19 cellular contexts compared by ENCODE assay signal in the genomic region with DNA sequence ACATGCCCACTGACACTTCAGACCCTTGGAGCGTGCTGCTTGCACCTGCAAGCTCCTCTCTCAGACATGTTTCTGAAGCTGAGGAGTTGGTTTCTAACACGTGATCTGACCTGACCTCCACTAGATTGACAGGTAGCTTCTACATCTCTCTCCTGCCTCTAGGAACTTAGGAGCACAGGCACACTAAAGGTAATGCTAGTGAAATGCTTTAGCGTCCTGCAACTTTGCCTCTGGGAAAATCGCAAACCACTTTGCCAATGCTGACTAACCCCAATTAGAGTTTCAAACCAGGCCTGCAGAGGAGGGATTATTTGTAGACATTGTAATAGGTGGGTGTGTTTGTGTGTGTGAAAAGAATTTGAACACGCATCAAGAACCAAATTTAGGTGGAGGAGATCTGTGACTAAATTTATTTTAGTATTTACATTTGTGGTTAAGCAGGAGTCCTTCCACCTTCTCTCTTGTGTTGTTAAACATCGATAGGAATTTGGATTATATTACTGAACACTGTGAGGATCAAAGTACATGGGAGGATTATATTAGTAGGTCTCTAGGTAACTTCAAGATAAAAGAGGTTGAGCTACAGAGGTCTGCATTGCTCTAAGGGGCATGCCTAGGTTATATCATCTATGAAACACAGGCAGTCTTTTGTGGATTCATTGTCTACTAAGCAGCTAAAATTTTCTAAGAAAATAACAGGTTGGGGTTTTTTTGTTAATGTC. TPM values are rescaled to one million over a fixed set of nuclear protein-coding genes. Genes with fewer than 3 reads are reported as not detected.
DNase-seq lines count a peak whose midpoint lies in the region; ATAC-seq and TF ChIP-seq lines count a peak whose summit lies in the region.
"Had no signal": no experiment of that assay in that cellular context is flagged by ENCODE, and none has a peak within 500 bp of the region (broad histone marks: within the 10 kb centered on the region; RNA-seq: fewer than 3 reads in every experiment).

No MANE protein-coding gene starts in this region.

- H3K79me1 ChIP-seq in mesenchymal stem cell (replicated peaks; ENCODE audit: low read length, poor library complexity, severe bottlenecking) = peaks cover 24% of the 10 kb centered on the region

- DNase-seq in mesenchymal stem cell (no peak), NCI-H2171 (lab: John Stamatoyannopoulos, UW) (no peak)
- DNase-seq: activated CD4-positive, alpha-beta T cell treated with anti-CD3 and anti-CD28 coated beads, Interleukin-2, amount 10 ng/mL, durations not matched to agents 7 days and 5 days; activated naive CD4-positive, alpha-beta T cell treated with Interleukin-2 at 50 U/mL for 16 hours; body of pancreas; Caco-2; EL; NCI-H187; NCI-H510A; nephron progenitor cell; stimulated activated CD4-positive, alpha-beta T cell treated with anti-CD3 and anti-CD28 coated beads, Interleukin-12 subunit alpha, Interleukin-12 subunit beta, amount 100 ng/mL, for 4 hours; SW 1271 had no signal

- H4K20me1 ChIP-seq in OCI-LY3 (ENCODE audit: insufficient read depth, low read length) = no peaks in the 10 kb centered on the region

- peak overlapping the region; percentile 20 for H3K4me2 ChIP-seq in OCI-LY3 (ENCODE audit: low read length)
- no peak overlapping the region for H3K4me2 ChIP-seq in mesenchymal stem cell (ENCODE audit: low read length, poor library complexity, severe bottlenecking)

- no peak overlapping the region for H2BK120ac ChIP-seq in mesenchymal stem cell (ENCODE audit: low read depth, low read length)

- no peaks in the 10 kb centered on the region for H3K36me3 ChIP-seq in OCI-LY3 (replicated peaks; ENCODE audit: low read depth, low read length)
- peaks cover 0 to 3% of the 10 kb centered on the region in 2 experiments for H3K36me3 ChIP-seq in mesenchymal stem cell (ENCODE audit: control insufficient read depth in 1 of 2, insufficient read depth in 2 of 2, low read depth in 1 of 2, low read length in 2 of 2)
- H3K36me3 ChIP-seq: thoracic aorta had no signal

- no peak overlapping the region for H4K8ac ChIP-seq in mesenchymal stem cell (ENCODE audit: low read length)

- no peak overlapping the region for H2BK5ac ChIP-seq in mesenchymal stem cell (ENCODE audit: low read depth, low read length, poor library complexity, severe bottlenecking)

- no peaks in the 10 kb centered on the region for H3K9me3 ChIP-seq in OCI-LY3 (ENCODE audit: insufficient read depth, low read length)
- H3K9me3 ChIP-seq in mesenchymal stem cell (ENCODE audit: control insufficient read depth, low read length) = no peaks in the 10 kb centered on the region
- H3K9me3 ChIP-seq: body of pancreas, Caco-2, thoracic aorta had no signal

- no peak overlapping the region for H3K14ac ChIP-seq in mesenchymal stem cell (ENCODE audit: low read length in 2 of 2)

- no peak overlapping the region for H3K23ac ChIP-seq in mesenchymal stem cell (ENCODE audit: low read length in 2 of 2)

- ATAC-seq in GM18868 (IDR thresholded peaks at IDR 0.05; ENCODE audit: unreplicated experiment) (peak; percentile 39), HG02798 (IDR thresholded peaks at IDR 0.05; ENCODE audit: poor library complexity, unreplicated experiment) (peak; percentile 65), HG03457 (IDR thresholded peaks at IDR 0.05; ENCODE audit: unreplicated experiment) (no peak), HG03378 (IDR thresholded peaks at IDR 0.05; ENCODE audit: unreplicated experiment) (no peak)
- ATAC-seq: body of pancreas had no signal

- H3K27ac ChIP-seq in OCI-LY3 (ENCODE audit: low read length) (no peak overlapping the region), mesenchymal stem cell (ENCODE audit: low read length, poor library complexity, severe bottlenecking) (no peak overlapping the region)
- H3K27ac ChIP-seq: body of pancreas, coronary artery, thoracic aorta had no signal

- H3K79me2 ChIP-seq in OCI-LY3 (ENCODE audit: low read length) = no peaks in the 10 kb centered on the region

- H3K4me1 ChIP-seq in OCI-LY3 (ENCODE audit: low read length) (peaks cover 32% of the 10 kb centered on the region), mesenchymal stem cell (ENCODE audit: control insufficient read depth, insufficient read depth, low read depth, low read length) (peaks cover 2% of the 10 kb centered on the region)

- H3K4me3 ChIP-seq in OCI-LY3 (ENCODE audit: low read length) (no peak overlapping the region), mesenchymal stem cell (ENCODE audit: insufficient read depth in 1 of 2, low read depth in 1 of 2, low read length in 2 of 2) (no peak overlapping the region)
- H3K4me3 ChIP-seq: body of pancreas, coronary artery, thoracic aorta had no signal

- no peak overlapping the region for H2AFZ ChIP-seq in OCI-LY3 (ENCODE audit: low read depth, low read length)
- no peak overlapping the region for H2AFZ ChIP-seq in mesenchymal stem cell (ENCODE audit: low read depth, low read length)

- no peak for TF ChIP-seq CTCF in OCI-LY3 (IDR thresholded peaks at IDR 0.05; ENCODE audit: low read depth, low read length)

- H3K18ac ChIP-seq in mesenchymal stem cell (ENCODE audit: low read depth in 1 of 2, low read length in 2 of 2) = no peak overlapping the region

- H3K9ac ChIP-seq in OCI-LY3 (ENCODE audit: low read length) (no peak overlapping the region), mesenchymal stem cell (ENCODE audit: low read length) (no peak overlapping the region)

- H2BK12ac ChIP-seq in mesenchymal stem cell (ENCODE audit: low read length in 2 of 2) = no peak overlapping the region

- H3K27me3 ChIP-seq in OCI-LY3 (ENCODE audit: low read depth, low read length) (no peaks in the 10 kb centered on the region), mesenchymal stem cell (ENCODE audit: control insufficient read depth in 1 of 2, insufficient read depth in 1 of 2, low read length in 2 of 2) (no peaks in the 10 kb centered on the region)
- H3K27me3 ChIP-seq: body of pancreas had no signal

- WGBS in mesenchymal stem cell = 72% methylated on average over 5 of the region's 6 CpGs

- no peak overlapping the region for H2BK15ac ChIP-seq in mesenchymal stem cell (ENCODE audit: low read depth, poor library complexity, severe bottlenecking)

- no peak overlapping the region for H4K91ac ChIP-seq in mesenchymal stem cell (ENCODE audit: low read length)

- H3K4ac ChIP-seq in mesenchymal stem cell (ENCODE audit: low read depth in 1 of 2, low read length in 2 of 2) = no peak overlapping the region

- peak overlapping the region; percentile 47 for H2AK5ac ChIP-seq in mesenchymal stem cell (ENCODE audit: low read length, severe bottlenecking)

RNA-seq across cellular contexts. Expression of a gene that starts 7.4 kb away (rescaled TPM):
- polyA plus RNA-seq in mesenchymal stem cell (2013, experiment 1 of 2) = 0.83 TPM
- 0.84 TPM for polyA plus RNA-seq in mesenchymal stem cell (2013, experiment 2 of 2)

Comparison
In these comparisons a context has a peak if more than half of its experiments do, and no peak if none do; other contexts are left out.
1. ATAC-seq: peak in GM18868 (single experiment) and HG02798 (single experiment); none in HG03457 (single experiment) and HG03378 (single experiment).